ENCODE assay signal across 12 cellular contexts in genomic region chr16:11612110-11612981, GRCh38. TPM values are rescaled to one million over a fixed set of nuclear protein-coding genes. Genes with fewer than 3 reads are reported as not detected.
DNase-seq lines count a peak whose midpoint lies in the region; ATAC-seq, FAIRE-seq and TF ChIP-seq lines count a peak whose summit lies in the region.
"Had no signal": no experiment of that assay in that cellular context is flagged by ENCODE, and none has a peak within 500 bp of the region (broad histone marks: within the 10 kb centered on the region; RNA-seq: fewer than 3 reads in every experiment).

No MANE protein-coding gene starts in this region.

- no peak overlapping the region for H3K4me3 Mint-ChIP-seq in progenitor cell of endocrine pancreas (ENCODE audit: low read depth)
- H3K4me3 Mint-ChIP-seq: activated CD4-positive, alpha-beta memory T cell treated with anti-CD3 and anti-CD28 coated beads, Interleukin-2, amount 10 ng/mL, durations not matched to agents 7 days and 5 days had no signal

- no peak overlapping the region for H3K4me3 ChIP-seq in Panc1 (ENCODE audit: low read depth in 2 of 2, low read length in 2 of 2)
- no peak overlapping the region for H3K4me3 ChIP-seq in gastroesophageal sphincter
- H3K4me3 ChIP-seq in parathyroid adenoma (ENCODE audit: low read depth, low read length), result no peak overlapping the region
- H3K4me3 ChIP-seq: psoas muscle had no signal

- peaks cover 9% of the 10 kb centered on the region for H3K27me3 Mint-ChIP-seq in progenitor cell of endocrine pancreas

- no TSS peak for BruUV-seq in Panc1 (replicated peaks; lab: Mats Ljungman, UMichigan)

- no peaks in the 10 kb centered on the region for H3K9me3 Mint-ChIP-seq in progenitor cell of endocrine pancreas (ENCODE audit: low read depth)
- H3K9me3 Mint-ChIP-seq: activated CD4-positive, alpha-beta memory T cell treated with anti-CD3 and anti-CD28 coated beads, Interleukin-2, amount 10 ng/mL, durations not matched to agents 7 days and 5 days had no signal

- H3K9ac ChIP-seq in parathyroid adenoma, result no peak overlapping the region

- CTCF ChIA-PET in Panc1 (lab: Charles Lee), result interaction anchor here (0.6 to 0.7 kb wide), 2 partner anchors 9 to 26 kb away, joined by 6 to 8 read pairs; partner anchors contain the start of gene LITAF

- intact Hi-C loops in Panc1 (cut with micrococcal nuclease; ENCODE audit: unreplicated experiment), result no loop called here

- 87% methylated on average over 5 of the region's 19 CpGs; no CpG with 5 or more reads in 1 of the 2 donors for WGBS in gastroesophageal sphincter (ENCODE audit: low coverage in 1 of 2), 2 donors

- peak; percentile 34 for ATAC-seq in Panc1
- peak; percentile 42 for ATAC-seq in gastroesophageal sphincter
- ATAC-seq in HG02571 (IDR thresholded peaks at IDR 0.05; ENCODE audit: unreplicated experiment), result no peak
- ATAC-seq in GM18870 (IDR thresholded peaks at IDR 0.05; ENCODE audit: unreplicated experiment), result no peak

- H3K4me1 ChIP-seq in Panc1 (ENCODE audit: control insufficient read depth, insufficient read depth, low read length) (no peaks in the 10 kb centered on the region; the same call in 1 of the 2 replicates), gastroesophageal sphincter (no peaks in the 10 kb centered on the region), parathyroid adenoma (peaks cover 5% of the 10 kb centered on the region)

- no peak for TF ChIP-seq POLR2A in gastroesophageal sphincter (IDR thresholded peaks at IDR 0.05)
- TF ChIP-seq POLR2A in GM12891 (IDR thresholded peaks at IDR 0.05; ENCODE audit: low read depth, low read length), result no peak

- no peak for TF ChIP-seq EP300 in gastroesophageal sphincter (IDR thresholded peaks at IDR 0.05)

- H2AFZ ChIP-seq in parathyroid adenoma, result peak overlapping the region; percentile 65

- no peaks in the 10 kb centered on the region for H3K36me3 ChIP-seq in Panc1 (ENCODE audit: control insufficient read depth, insufficient read depth, low read length)
- no peaks in the 10 kb centered on the region for H3K36me3 ChIP-seq in gastroesophageal sphincter
- H3K36me3 ChIP-seq in parathyroid adenoma (ENCODE audit: control insufficient read depth, insufficient read depth, low read length), result no peaks in the 10 kb centered on the region

- POLR2A ChIA-PET in Panc1 (lab: Charles Lee), result no interaction called here

- H3K9me3 ChIP-seq in Panc1 (ENCODE audit: control insufficient read depth, insufficient read depth, low read depth, low read length) (no peaks in the 10 kb centered on the region), gastroesophageal sphincter (no peaks in the 10 kb centered on the region), parathyroid adenoma (ENCODE audit: control insufficient read depth, low read length) (no peaks in the 10 kb centered on the region)
- H3K9me3 ChIP-seq: psoas muscle had no signal

- TF ChIP-seq CTCF in Panc1 (IDR thresholded peaks at IDR 0.05) (no peak), gastroesophageal sphincter (IDR thresholded peaks at IDR 0.05) (no peak), parathyroid adenoma (IDR thresholded peaks at IDR 0.05) (no peak), progenitor cell of endocrine pancreas (IDR thresholded peaks at IDR 0.05; ENCODE audit: unreplicated experiment) (no peak)

- H3K36me3 Mint-ChIP-seq in progenitor cell of endocrine pancreas (ENCODE audit: insufficient read depth), result no peaks in the 10 kb centered on the region

- in situ Hi-C loops in Panc1 (cut with HindIII; ENCODE audit: low pct_unique_long_range_greater_than_20kb, low sequenced_read_pairs), result no loop called here

- no peak overlapping the region for H3K4me2 ChIP-seq in parathyroid adenoma (ENCODE audit: low read length)

- H3K4me1 Mint-ChIP-seq in progenitor cell of endocrine pancreas (ENCODE audit: low read depth), result peaks cover 6% of the 10 kb centered on the region

- no peaks in the 10 kb centered on the region for H3K79me2 ChIP-seq in parathyroid adenoma

- H3K27me3 ChIP-seq in Panc1 (ENCODE audit: control insufficient read depth, insufficient read depth, low read length) (no peaks in the 10 kb centered on the region), gastroesophageal sphincter (no peaks in the 10 kb centered on the region), parathyroid adenoma (ENCODE audit: control insufficient read depth, insufficient read depth, low read length) (no peaks in the 10 kb centered on the region)

- no peak for DNase-seq in GM19239 (ENCODE audit: insufficient read length, low spot score)
- no peak for DNase-seq in Panc1 (ENCODE audit: low read depth, low spot score)
- no peak for DNase-seq in progenitor cell of endocrine pancreas (ENCODE audit: low spot score, unreplicated experiment)
- no peak for DNase-seq in GM12891 (ENCODE audit: insufficient read length, low spot score)
- DNase-seq: activated CD4-positive, alpha-beta memory T cell treated with anti-CD3 and anti-CD28 coated beads, Interleukin-2, amount 10 ng/mL, durations not matched to agents 7 days and 5 days; GDM1; NCI-H2029 treated with DMSO at 0.1 percent for 48 hours; psoas muscle had no signal

- FAIRE-seq in GM19239 (lab: Jason Lieb, UNC) (peak; percentile 61), GM12891 (lab: Jason Lieb, UNC) (no peak)

- H3K27ac Mint-ChIP-seq in progenitor cell of endocrine pancreas, result no peak overlapping the region

- H3K27ac ChIP-seq in Panc1 (ENCODE audit: low read length) (no peak overlapping the region), gastroesophageal sphincter (peak overlapping the region in 1 of 4 donors; percentile 55), parathyroid adenoma (peak overlapping the region; percentile 24)
- H3K27ac ChIP-seq: psoas muscle had no signal

TF ChIP-seq in GM12891, 5 proteins besides CTCF, POLR2A, EP300 and RAD21:
- no peak for TF ChIP-seq TAF1 (IDR thresholded peaks at IDR 0.05; ENCODE audit: low read depth, low read length)
- no peak for TF ChIP-seq PAX5 (IDR thresholded peaks at IDR 0.05; ENCODE audit: insufficient read depth, low read length, severe bottlenecking)
- TF ChIP-seq POU2F2 (IDR thresholded peaks at IDR 0.05; ENCODE audit: low read depth, low read length), result no peak
- TF ChIP-seq POLR2AphosphoS5 (IDR thresholded peaks at IDR 0.05; ENCODE audit: low read depth, low read length), result no peak
- no peak for TF ChIP-seq SPI1 (IDR thresholded peaks at IDR 0.05; ENCODE audit: low read depth, low read length)

RNA-seq across cellular contexts. Expression of gene LITAF, which starts 25.6 kb away (rescaled TPM):
- total RNA-seq in Panc1 (2021; ENCODE audit: unreplicated experiment) (85.2 TPM), gastroesophageal sphincter (10 to 100 TPM; 31.6 to 95.0 (median 44.5) TPM), progenitor cell of endocrine pancreas (47.6 and 48.6 TPM in 2 replicates)
- polyA plus RNA-seq in Panc1 (2012; ENCODE audit: insufficient read length), result 77.9 TPM
- polyA plus RNA-seq in GM12891 (2012; ENCODE audit: low read depth, missing spikeins), result 159 TPM

RNA-seq across cellular contexts. Expression of gene SNN, which starts 55.9 kb away (rescaled TPM):
- total RNA-seq in Panc1 (2021; ENCODE audit: unreplicated experiment), result 15.6 TPM
- 16.8 TPM for polyA plus RNA-seq in Panc1 (2012; ENCODE audit: insufficient read length)
- 10 to 100 TPM; 34.6 to 40.3 (median 39.7) TPM for total RNA-seq in gastroesophageal sphincter
- total RNA-seq in progenitor cell of endocrine pancreas, result 80.6 and 80.9 TPM in 2 replicates
- polyA plus RNA-seq in GM12891 (2012; ENCODE audit: low read depth, missing spikeins), result 38.7 TPM

Comparison
In these comparisons a context has a peak if more than half of its experiments do, and no peak if none do; other contexts are left out.
1. ATAC-seq: peak in Panc1 (single experiment) and gastroesophageal sphincter (single experiment); none in HG02571 (single experiment) and GM18870 (single experiment).